Comparison of ENCODE assay signal across 11 cellular contexts in the genomic region with DNA sequence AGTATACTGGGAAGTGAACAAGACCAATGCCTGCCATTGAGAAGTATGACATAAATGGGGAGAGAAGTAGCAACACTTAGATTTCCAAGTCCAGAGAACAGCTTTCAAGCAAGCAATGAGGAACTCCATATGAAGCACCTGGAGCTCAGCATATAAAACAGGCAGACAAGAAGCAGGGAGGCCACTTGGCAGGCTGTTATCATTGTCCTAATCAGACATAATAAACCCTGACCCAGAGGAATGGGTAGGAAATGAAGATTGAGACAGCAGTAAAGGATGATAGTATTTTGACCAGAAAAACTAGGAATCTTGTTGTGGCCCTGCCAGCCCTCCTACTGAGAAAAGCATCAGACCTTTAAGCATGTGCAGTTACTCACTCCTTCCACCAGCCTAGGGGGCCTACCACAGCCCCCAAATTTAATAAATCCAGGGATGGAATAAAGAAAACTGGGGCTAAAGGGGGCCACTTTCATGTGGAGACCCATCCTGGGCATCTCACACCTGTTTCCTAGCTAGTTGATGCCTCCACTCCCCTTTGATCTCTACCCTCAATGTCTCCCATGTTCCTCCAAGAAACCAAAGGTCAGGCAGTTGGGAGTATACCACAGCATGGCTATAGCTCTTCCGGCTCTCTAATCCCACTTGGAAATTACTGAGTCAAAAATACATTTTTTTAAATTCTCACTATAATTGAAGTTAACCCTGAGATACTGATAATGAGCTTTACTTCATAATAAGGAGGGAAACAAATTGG.
"Had no signal": no experiment of that assay in that cellular context is flagged by ENCODE, and none has a peak within 500 bp of the region (broad histone marks: within the 10 kb centered on the region; RNA-seq: fewer than 3 reads in every experiment).

No MANE protein-coding gene starts in this region.

- H3K36me3 ChIP-seq: cardiac muscle cell, left ventricle myocardium inferior, ovary, sigmoid colon had no signal

- H3K4me3 ChIP-seq: cardiac muscle cell, left ventricle myocardium inferior, ovary, sigmoid colon had no signal

- H3K9me3 ChIP-seq: left ventricle myocardium inferior, ovary, sigmoid colon had no signal

- ATAC-seq: activated naive CD4-positive, alpha-beta T cell treated with anti-CD3 and anti-CD28 coated beads, Interleukin-2, amount 50 U/mL, for 72 hours; stimulated activated naive CD8-positive, alpha-beta T cell treated with anti-CD3 and anti-CD28 coated beads, Interleukin-15, Interleukin-2, amounts not matched to agents 100 U/mL and 50 U/mL, for 24 hours had no signal

- DNase-seq: activated CD4-positive, alpha-beta T cell treated with anti-CD3 and anti-CD28 coated beads, Interleukin-2, amount 50 U/mL, for 1 hour; activated CD4-positive, CD25-positive, alpha-beta regulatory T cell; activated effector memory CD4-positive, alpha-beta T cell treated with anti-CD3 and anti-CD28 coated beads, Interleukin-2, amount 50 U/mL, for 16 hours; activated T-cell treated with anti-CD3 and anti-CD28 coated beads, Interleukin-2, amount 50 U/mL, for 1 hour; left ventricle myocardium inferior; ovary; sigmoid colon; stimulated activated CD4-positive, alpha-beta T cell treated with anti-CD3 and anti-CD28 coated beads, Interleukin-2, amount 100 ng/mL, for 48 hours; stimulated activated naive CD8-positive, alpha-beta T cell treated with anti-CD3 and anti-CD28 coated beads, Interleukin-15, Interleukin-2, amounts not matched to agents 100 U/mL and 50 U/mL, for 24 hours had no signal

- H3K27ac ChIP-seq: cardiac muscle cell, left ventricle myocardium inferior, sigmoid colon had no signal

- H3K27me3 ChIP-seq: cardiac muscle cell, ovary, sigmoid colon had no signal
